In the genomic region with DNA sequence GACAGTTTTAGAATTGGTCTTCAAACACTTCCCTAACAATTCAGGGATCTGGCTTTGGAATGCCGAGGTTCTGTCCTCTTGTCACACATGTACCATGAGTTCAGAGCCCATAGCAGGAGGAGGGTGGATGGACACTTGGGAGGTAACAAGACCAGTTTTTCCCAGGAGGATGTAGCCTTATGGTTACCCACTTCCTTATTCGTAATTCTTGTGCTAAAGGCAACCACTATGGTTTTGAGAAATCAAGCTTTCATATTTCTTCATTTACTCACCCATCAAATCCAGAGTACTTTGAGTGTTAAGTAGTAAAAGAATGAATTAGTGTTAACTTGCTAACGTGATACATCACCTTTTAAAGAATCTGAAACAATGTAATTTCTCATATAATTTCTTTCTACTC, we compare ENCODE assay signal across 24 cellular contexts.
A peak's percentile ranks its signal among the peaks of the same experiment; 100 is the strongest.
DNase-seq lines count a peak whose midpoint lies in the region; ATAC-seq, FAIRE-seq and TF ChIP-seq lines count a peak whose summit lies in the region.
"Had no signal": no experiment of that assay in that cellular context is flagged by ENCODE, and none has a peak within 500 bp of the region (broad histone marks: within the 10 kb centered on the region; RNA-seq: fewer than 3 reads in every experiment).

No MANE protein-coding gene starts in this region.

- H3K9me1 ChIP-seq in keratinocyte (ENCODE audit: control insufficient read depth, extremely low read depth, insufficient read depth, low read length): no peaks in the 10 kb centered on the region

- no peaks in the 10 kb centered on the region for H3K36me3 ChIP-seq in keratinocyte (ENCODE audit: control insufficient read depth in 2 of 2, extremely low read depth in 1 of 2, insufficient read depth in 2 of 2, low read length in 2 of 2)
- H3K36me3 ChIP-seq: prostate gland, SJSA1 had no signal

- dilution Hi-C loops in keratinocyte (cut with MboI; ENCODE audit: extremely low pct_ligation_motif_present, low sequenced_read_pairs): no loop called here

- H3K27me3 ChIP-seq in keratinocyte (ENCODE audit: control insufficient read depth, extremely low read depth, insufficient read depth, low read length): no peaks in the 10 kb centered on the region
- H3K27me3 ChIP-seq: hepatocyte, SJSA1 had no signal

- no peak for ATAC-seq in GM18502 (IDR thresholded peaks at IDR 0.05; ENCODE audit: poor library complexity, unreplicated experiment)
- no peak for ATAC-seq in GM21526 (IDR thresholded peaks at IDR 0.05; ENCODE audit: low FRiP score, unreplicated experiment)
- ATAC-seq: natural killer cell treated with Interleukin-12 subunit alpha and Interleukin-12 subunit beta and Interleukin-15 and Interleukin-18, amount 100 ng/mL, for 72 hours had no signal

- H3K9me3 ChIP-seq in keratinocyte (ENCODE audit: control insufficient read depth, low read depth, low read length): no peaks in the 10 kb centered on the region
- H3K9me3 ChIP-seq: prostate gland, SJSA1 had no signal

- DNase-seq in GF-D8 (lab: John Stamatoyannopoulos, UW) (peak; percentile 56), HT1080 (ENCODE audit: low read depth) (peak; percentile 55), SKM-1 treated with dmso at 0.1 percent for 144 hours (lab: John Stamatoyannopoulos, UW; ENCODE audit: unreplicated experiment) (peak; percentile 71), keratinocyte (ENCODE audit: low read depth, low spot score) (no peak), NCI-H128 (lab: John Stamatoyannopoulos, UW; ENCODE audit: unreplicated experiment) (no peak), NCI-H1436 (lab: John Stamatoyannopoulos, UW) (no peak)
- DNase-seq: activated effector memory CD4-positive, alpha-beta T cell treated with anti-CD3 and anti-CD28 coated beads, Interleukin-2, amount 50 U/mL, for 16 hours; amygdala; cerebellar nuclear complex; COR-L47; effector memory CD4-positive, alpha-beta T cell; mesendoderm; NCI-H187; NCI-H446; stimulated activated CD4-positive, alpha-beta T cell treated with anti-CD3 and anti-CD28 coated beads, Interleukin-4, amount 100 ng/mL, for 24 hours; substantia nigra had no signal

- no peaks in the 10 kb centered on the region for H4K20me1 ChIP-seq in keratinocyte (ENCODE audit: control insufficient read depth, extremely low read depth, insufficient read depth, low read length)

- no peak overlapping the region for H3K4me3 ChIP-seq in keratinocyte (ENCODE audit: control insufficient read depth in 2 of 3, extremely low read depth in 1 of 3, insufficient read depth in 2 of 3, low read depth in 1 of 3, low read length in 3 of 3)
- H3K4me3 ChIP-seq: hepatocyte, prostate gland, SJSA1, skin epidermis had no signal

- no peak overlapping the region for H3K27ac ChIP-seq in keratinocyte (ENCODE audit: control insufficient read depth, insufficient read depth, low read length)
- H3K27ac ChIP-seq: hepatocyte, prostate gland, SJSA1, skin epidermis had no signal

- TF ChIP-seq CTCF in keratinocyte (optimal IDR thresholded peaks at IDR 0.05 in 1 of 3, IDR thresholded peaks at IDR 0.05 in 1 of 3, conservative IDR thresholded peaks at IDR 0.05 in 1 of 3; ENCODE audit: extremely low read depth in 1 of 3, insufficient read depth in 2 of 3, low read length in 3 of 3): no peak

- no peaks in the 10 kb centered on the region for H3K79me2 ChIP-seq in keratinocyte (ENCODE audit: control insufficient read depth, insufficient read depth, low read length)
- H3K79me2 ChIP-seq: hepatocyte had no signal

- no peaks in the 10 kb centered on the region for H3K4me1 ChIP-seq in keratinocyte (ENCODE audit: control insufficient read depth, extremely low read depth, insufficient read depth, low read length)
- H3K4me1 ChIP-seq: prostate gland had no signal

- H2AFZ ChIP-seq in keratinocyte (ENCODE audit: control insufficient read depth, low read length): peak overlapping the region; percentile 44
- H2AFZ ChIP-seq: hepatocyte had no signal

- no peak for FAIRE-seq in keratinocyte (lab: Jason Lieb, UNC)
- FAIRE-seq: HTR-8/SVneo had no signal

- no peak overlapping the region for H3K4me2 ChIP-seq in keratinocyte (ENCODE audit: control insufficient read depth, extremely low read depth, insufficient read depth, low read depth, low read length)
- H3K4me2 ChIP-seq: hepatocyte had no signal

- no peak overlapping the region for H3K9ac ChIP-seq in keratinocyte (ENCODE audit: control insufficient read depth, extremely low read depth, insufficient read depth, low read length)

Comparison
In these comparisons a context has a peak if more than half of its experiments do, and no peak if none do; other contexts are left out.
1. DNase-seq: peak in GF-D8 (single experiment), HT1080 (single experiment) and SKM-1 treated with dmso at 0.1 percent for 144 hours (single experiment); none in keratinocyte (single experiment), NCI-H128 (single experiment) and NCI-H1436 (single experiment).